ENCODE assay signal across 11 cellular contexts in the genomic region with DNA sequence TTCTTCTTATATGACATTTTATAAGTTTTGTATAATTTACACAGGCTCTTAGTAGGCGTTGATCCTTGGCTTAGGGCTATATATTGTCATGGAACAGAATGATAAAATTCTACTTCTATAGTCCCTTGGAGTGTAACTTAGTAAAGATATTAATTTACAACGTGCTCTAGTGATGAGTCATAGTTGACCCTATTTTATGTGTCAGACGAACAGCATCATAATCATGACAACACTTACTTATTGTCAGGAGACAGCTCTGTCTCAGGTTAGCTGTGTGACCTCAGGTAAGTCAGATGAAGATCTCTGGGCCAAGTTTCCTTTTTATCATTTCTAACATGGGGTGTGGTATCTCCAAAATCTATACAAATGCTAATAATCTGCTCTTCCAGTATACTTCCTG.
DNase-seq lines count a peak whose midpoint lies in the region; ATAC-seq, FAIRE-seq and TF ChIP-seq lines count a peak whose summit lies in the region.
"Had no signal": no experiment of that assay in that cellular context is flagged by ENCODE, and none has a peak within 500 bp of the region (broad histone marks: within the 10 kb centered on the region; RNA-seq: fewer than 3 reads in every experiment).

No MANE protein-coding gene starts in this region.

- H3K27ac ChIP-seq in adrenal gland: no peak overlapping the region
- H3K27ac ChIP-seq in gastroesophageal sphincter: no peak overlapping the region
- no peak overlapping the region for H3K27ac ChIP-seq in heart left ventricle
- H3K27ac ChIP-seq: ovary had no signal

- H3K36me3 ChIP-seq in bronchial epithelial cell (ENCODE audit: control insufficient read depth, insufficient read depth, low read length): no peaks in the 10 kb centered on the region
- H3K36me3 ChIP-seq in adrenal gland (replicated peaks in 1 of 2): no peaks in the 10 kb centered on the region
- H3K36me3 ChIP-seq in gastroesophageal sphincter: peaks cover 0 to 20% of the 10 kb centered on the region in 2 donors
- H3K36me3 ChIP-seq in heart left ventricle: peaks cover 0 to 63% (median 22%) of the 10 kb centered on the region in 9 donors
- H3K36me3 ChIP-seq: ovary had no signal

- H3K4me3 Mint-ChIP-seq in stimulated activated naive CD8-positive, alpha-beta T cell treated with anti-CD3 and anti-CD28 coated beads, Interleukin-15, amount 100 ng/mL, for 72 hours: no peak overlapping the region

- no peak for TF ChIP-seq EP300 in gastroesophageal sphincter (IDR thresholded peaks at IDR 0.05)

- no peak overlapping the region for H3K4me3 ChIP-seq in bronchial epithelial cell (ENCODE audit: low read depth, low read length)
- no peak overlapping the region for H3K4me3 ChIP-seq in adrenal gland
- no peak overlapping the region for H3K4me3 ChIP-seq in gastroesophageal sphincter
- no peak overlapping the region for H3K4me3 ChIP-seq in heart left ventricle
- H3K4me3 ChIP-seq: ovary had no signal

- no peak for DNase-seq in stimulated activated naive CD8-positive, alpha-beta T cell treated with anti-CD3 and anti-CD28 coated beads, Interleukin-15, Interleukin-2, amounts not matched to agents 100 U/mL and 50 U/mL, for 24 hours
- no peak for DNase-seq in stimulated activated naive CD8-positive, alpha-beta T cell treated with anti-CD3 and anti-CD28 coated beads, Interleukin-15, amount 100 ng/mL, for 72 hours
- peak; percentile 5 for DNase-seq in HTR-8/SVneo (ENCODE audit: insufficient read length, low spot score)
- DNase-seq in bronchial epithelial cell (ENCODE audit: low read depth): peak; percentile 83
- DNase-seq in adrenal gland: no peak
- no peak for DNase-seq in heart left ventricle
- DNase-seq: cerebellar nuclear complex; ovary; stimulated activated CD4-positive, alpha-beta T cell treated with anti-CD3 and anti-CD28 coated beads, Interleukin-2, amount 100 ng/mL, for 24 hours had no signal

- TF ChIP-seq POLR2A in adrenal gland (IDR thresholded peaks at IDR 0.05) (no peak), gastroesophageal sphincter (IDR thresholded peaks at IDR 0.05) (no peak), heart left ventricle (IDR thresholded peaks at IDR 0.05) (no peak)

- H3K9me3 Mint-ChIP-seq in stimulated activated naive CD8-positive, alpha-beta T cell treated with anti-CD3 and anti-CD28 coated beads, Interleukin-15, amount 100 ng/mL, for 72 hours: no peaks in the 10 kb centered on the region

- H3K4me1 Mint-ChIP-seq in stimulated activated naive CD8-positive, alpha-beta T cell treated with anti-CD3 and anti-CD28 coated beads, Interleukin-15, amount 100 ng/mL, for 72 hours: no peaks in the 10 kb centered on the region

- H3K4me1 ChIP-seq in adrenal gland (replicated peaks in 1 of 2) (peaks cover 0 to 8% of the 10 kb centered on the region in 2 donors), gastroesophageal sphincter (peaks cover 0 to 10% (median 0%) of the 10 kb centered on the region in 3 donors), heart left ventricle (peaks cover 0 to 6% (median 0%) of the 10 kb centered on the region in 12 donors)

- H3K27me3 ChIP-seq in bronchial epithelial cell (ENCODE audit: control insufficient read depth, insufficient read depth, low read length): no peaks in the 10 kb centered on the region
- H3K27me3 ChIP-seq in adrenal gland: no peaks in the 10 kb centered on the region
- no peaks in the 10 kb centered on the region for H3K27me3 ChIP-seq in gastroesophageal sphincter
- no peaks in the 10 kb centered on the region for H3K27me3 ChIP-seq in heart left ventricle
- H3K27me3 ChIP-seq: ovary had no signal

- WGBS in adrenal gland, 4 donors: 57 to 72% (median 67%) methylated on average over 3 of the region's 3 CpGs
- 66 to 68% methylated on average over 3 of the region's 3 CpGs for WGBS in gastroesophageal sphincter (ENCODE audit: low coverage in 1 of 2), 2 donors
- WGBS in heart left ventricle, 4 donors: 80 to 90% (median 85%) methylated on average over 3 of the region's 3 CpGs

- H3K9me3 ChIP-seq in adrenal gland (replicated peaks in 1 of 3) (no peaks in the 10 kb centered on the region), gastroesophageal sphincter (no peaks in the 10 kb centered on the region), heart left ventricle (no peaks in the 10 kb centered on the region)
- H3K9me3 ChIP-seq: ovary had no signal

- no peak overlapping the region for H3K27ac Mint-ChIP-seq in stimulated activated naive CD8-positive, alpha-beta T cell treated with anti-CD3 and anti-CD28 coated beads, Interleukin-15, amount 100 ng/mL, for 72 hours

- H3K27me3 Mint-ChIP-seq in stimulated activated naive CD8-positive, alpha-beta T cell treated with anti-CD3 and anti-CD28 coated beads, Interleukin-15, amount 100 ng/mL, for 72 hours: no peaks in the 10 kb centered on the region

- ATAC-seq in stimulated activated naive CD8-positive, alpha-beta T cell treated with anti-CD3 and anti-CD28 coated beads, Interleukin-15, Interleukin-2, amounts not matched to agents 100 U/mL and 50 U/mL, for 24 hours: peak; percentile 40
- no peak for ATAC-seq in stimulated activated naive CD8-positive, alpha-beta T cell treated with anti-CD3 and anti-CD28 coated beads, Interleukin-15, amount 100 ng/mL, for 72 hours
- ATAC-seq in gastroesophageal sphincter (no peak), GM21423 (IDR thresholded peaks at IDR 0.05; ENCODE audit: unreplicated experiment) (no peak), heart left ventricle (no peak)

- FAIRE-seq in HTR-8/SVneo (lab: Jason Lieb, UNC): no peak
- FAIRE-seq in bronchial epithelial cell (lab: Jason Lieb, UNC): no peak

- TF ChIP-seq CTCF in bronchial epithelial cell (IDR thresholded peaks at IDR 0.05; ENCODE audit: insufficient read depth, low read length, severe bottlenecking): no peak
- no peak for TF ChIP-seq CTCF in adrenal gland (IDR thresholded peaks at IDR 0.05)
- TF ChIP-seq CTCF in gastroesophageal sphincter (IDR thresholded peaks at IDR 0.05): no peak
- no peak for TF ChIP-seq CTCF in heart left ventricle (IDR thresholded peaks at IDR 0.05)

- intact Hi-C loops in adrenal gland (cut with DNase I) (no loop called here), heart left ventricle (cut with DNase I) (no loop called here)

Comparison
In these comparisons a context has a peak if more than half of its experiments do, and no peak if none do; other contexts are left out.
1. DNase-seq: peak in HTR-8/SVneo (single experiment) and bronchial epithelial cell (single experiment); none in stimulated activated naive CD8-positive, alpha-beta T cell treated with anti-CD3 and anti-CD28 coated beads, Interleukin-15, Interleukin-2, amounts not matched to agents 100 U/mL and 50 U/mL, for 24 hours (single experiment), stimulated activated naive CD8-positive, alpha-beta T cell treated with anti-CD3 and anti-CD28 coated beads, Interleukin-15, amount 100 ng/mL, for 72 hours (0 of 2), adrenal gland (0 of 7) and heart left ventricle (0 of 5).